Comparison of ENCODE assay signal across 8 cellular contexts in genomic region chr2:147910990-147911473, GRCh38.
DNase-seq lines count a peak whose midpoint lies in the region; ATAC-seq and TF ChIP-seq lines count a peak whose summit lies in the region.

No MANE protein-coding gene starts in this region.

- H3K23ac ChIP-seq in mesendoderm (ENCODE audit: low read length) = no peak overlapping the region

- H2BK120ac ChIP-seq in mesendoderm (ENCODE audit: low read depth, low read length) = no peak overlapping the region

- WGBS in mesendoderm (ENCODE audit: extremely low coverage, insufficient coverage, low lambda C conversion rate) = no CpG with 5 or more reads among the region's 2 CpGs

- no peak overlapping the region for H3K9ac ChIP-seq in mesendoderm (ENCODE audit: low read length)

- no peak overlapping the region for H2AK5ac ChIP-seq in mesendoderm (ENCODE audit: low read length)

- no peak for ATAC-seq in GM18502 (IDR thresholded peaks at IDR 0.05; ENCODE audit: poor library complexity, unreplicated experiment)
- no peak for ATAC-seq in HG03280 (IDR thresholded peaks at IDR 0.05; ENCODE audit: unreplicated experiment)

- no peak overlapping the region for H3K27ac ChIP-seq in mesendoderm (ENCODE audit: low read depth, low read length)

- no peak overlapping the region for H3K56ac ChIP-seq in mesendoderm (ENCODE audit: low read length)

- no peak overlapping the region for H4K8ac ChIP-seq in mesendoderm (ENCODE audit: low read depth, low read length)

- no peaks in the 10 kb centered on the region for H3K79me2 ChIP-seq in mesendoderm (ENCODE audit: control insufficient read depth, insufficient read depth, low read length)

- no peak overlapping the region for H3K18ac ChIP-seq in mesendoderm (ENCODE audit: low read length)

- no peaks in the 10 kb centered on the region for H3K27me3 ChIP-seq in mesendoderm (ENCODE audit: insufficient read depth, low read length, poor library complexity)

- no peak overlapping the region for H3K4ac ChIP-seq in mesendoderm (ENCODE audit: low read depth, low read length)

- no peak overlapping the region for H2BK15ac ChIP-seq in mesendoderm (replicated peaks; ENCODE audit: low read depth)

- H3K79me1 ChIP-seq in mesendoderm (ENCODE audit: low read length) = peaks cover 1% of the 10 kb centered on the region

- DNase-seq in AG09309 (ENCODE audit: low read depth) (peak; percentile 43), GM10266 (ENCODE audit: extremely low spot score) (peak; percentile 9), NCI-H1092 treated with DMSO at 0.1 percent for 48 hours (lab: John Stamatoyannopoulos, UW) (peak; percentile 57), SKM-1 (lab: John Stamatoyannopoulos, UW; ENCODE audit: unreplicated experiment) (peak; percentile 41), dedifferentiated amniotic fluid mesenchymal stem cell (ENCODE audit: extremely low spot score) (peak; percentile 80), mesendoderm (peak; percentile 52)

- no peak overlapping the region for H3K4me3 ChIP-seq in AG09309 (ENCODE audit: control insufficient read depth, low read depth, low read length)
- no peak overlapping the region for H3K4me3 ChIP-seq in mesendoderm (ENCODE audit: low read length)

- peak; percentile 62 for TF ChIP-seq CTCF in AG09309 (IDR thresholded peaks at IDR 0.05; ENCODE audit: control insufficient read depth, insufficient read depth, low read depth, low read length, missing control alignments)
- peak; percentile 69 for TF ChIP-seq CTCF in GM10266 (IDR thresholded peaks at IDR 0.05; ENCODE audit: control insufficient read depth, insufficient read depth, low read depth, missing control alignments)

- H3K4me2 ChIP-seq in mesendoderm (ENCODE audit: low read length) = no peak overlapping the region

- H2BK5ac ChIP-seq in mesendoderm (ENCODE audit: low read length) = no peak overlapping the region

- H3K36me3 ChIP-seq in mesendoderm (ENCODE audit: control insufficient read depth, insufficient read depth, low read length) = no peaks in the 10 kb centered on the region

- no peak overlapping the region for H4K5ac ChIP-seq in mesendoderm (ENCODE audit: low read length)

- no peaks in the 10 kb centered on the region for H3K4me1 ChIP-seq in mesendoderm (ENCODE audit: control insufficient read depth, low read depth, low read length)

Comparison
In these comparisons a context has a peak if more than half of its experiments do, and no peak if none do; other contexts are left out.
1. DNase-seq: peak in every context shown above with its lines; median percentile 80 in dedifferentiated amniotic fluid mesenchymal stem cell; 57 in NCI-H1092 treated with DMSO at 0.1 percent for 48 hours; 52 in mesendoderm; 43 in AG09309; 41 in SKM-1; 9 in GM10266.